In the genomic region with DNA sequence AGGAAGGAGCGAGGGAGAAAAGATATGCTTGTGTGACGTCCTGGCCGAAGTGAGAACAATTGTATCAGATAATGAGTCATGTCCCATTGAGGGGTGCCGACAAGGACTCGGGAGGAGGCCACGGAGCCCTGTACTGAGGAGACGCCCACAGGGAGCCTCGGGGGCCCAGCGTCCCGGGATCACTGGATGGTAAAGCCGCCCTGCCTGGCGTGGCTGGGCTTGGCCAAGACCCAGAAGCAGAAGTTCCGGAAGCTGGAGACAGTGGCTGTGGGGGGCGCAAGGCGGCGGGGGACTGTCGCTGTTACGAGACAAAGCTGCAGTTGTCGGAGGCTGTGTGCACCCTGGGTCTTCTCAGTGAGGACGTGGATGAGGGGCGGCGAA, we compare ENCODE assay signal across 15 cellular contexts. TPM values are rescaled to one million over a fixed set of nuclear protein-coding genes. Genes with fewer than 3 reads are reported as not detected.
DNase-seq lines count a peak whose midpoint lies in the region; ATAC-seq and TF ChIP-seq lines count a peak whose summit lies in the region.
"Had no signal": no experiment of that assay in that cellular context is flagged by ENCODE, and none has a peak within 500 bp of the region (broad histone marks: within the 10 kb centered on the region; RNA-seq: fewer than 3 reads in every experiment).

No MANE protein-coding gene starts in this region.

- TF ChIP-seq CTCF in lower lobe of right lung (IDR thresholded peaks at IDR 0.05) (no peak), WERI-Rb-1 (IDR thresholded peaks at IDR 0.05; ENCODE audit: low read depth, low read length) (no peak), HFFc6 (IDR thresholded peaks at IDR 0.05) (no peak)

- peak; percentile 65 for ATAC-seq in esophagus mucosa
- ATAC-seq in lower lobe of right lung = peak; percentile 37 to 52
- ATAC-seq: activated CD4-positive, alpha-beta T cell treated with anti-CD3 and anti-CD28 coated beads for 36 hours; T-cell had no signal

- H3K27ac ChIP-seq in lower lobe of right lung (no peak overlapping the region), temporal lobe (ENCODE audit: low read depth, low read length) (peak overlapping the region; percentile 17), WERI-Rb-1 (no peak overlapping the region)
- H3K27ac ChIP-seq: HL-60 had no signal

- H3K4me3 ChIP-seq in lower lobe of right lung (no peak overlapping the region), WERI-Rb-1 (ENCODE audit: low read depth, low read length) (no peak overlapping the region)
- H3K4me3 ChIP-seq: MG63 had no signal

- no peaks in the 10 kb centered on the region for H3K36me3 Mint-ChIP-seq in HFFc6 (ENCODE audit: low read depth)
- H3K36me3 Mint-ChIP-seq in activated naive CD4-positive, alpha-beta T cell treated with anti-CD3 and anti-CD28 coated beads, Interleukin-2, amount 10 ng/mL, durations not matched to agents 7 days and 5 days = no peaks in the 10 kb centered on the region
- H3K36me3 Mint-ChIP-seq: CD14-positive monocyte had no signal

- H3K9me3 Mint-ChIP-seq in HFFc6 = no peaks in the 10 kb centered on the region
- peaks cover 4% of the 10 kb centered on the region for H3K9me3 Mint-ChIP-seq in activated naive CD4-positive, alpha-beta T cell treated with anti-CD3 and anti-CD28 coated beads, Interleukin-2, amount 10 ng/mL, durations not matched to agents 7 days and 5 days
- H3K9me3 Mint-ChIP-seq: T-cell had no signal

- H3K27me3 Mint-ChIP-seq in HFFc6 (ENCODE audit: insufficient read depth) = peaks cover 42% of the 10 kb centered on the region
- H3K27me3 Mint-ChIP-seq in activated naive CD4-positive, alpha-beta T cell treated with anti-CD3 and anti-CD28 coated beads, Interleukin-2, amount 10 ng/mL, durations not matched to agents 7 days and 5 days = no peaks in the 10 kb centered on the region
- H3K27me3 Mint-ChIP-seq: activated CD4-positive, alpha-beta T cell treated with anti-CD3 and anti-CD28 coated beads for 36 hours; T-cell had no signal

- H3K4me3 Mint-ChIP-seq in HFFc6 = no peak overlapping the region
- no peak overlapping the region for H3K4me3 Mint-ChIP-seq in activated naive CD4-positive, alpha-beta T cell treated with anti-CD3 and anti-CD28 coated beads, Interleukin-2, amount 10 ng/mL, durations not matched to agents 7 days and 5 days
- H3K4me3 Mint-ChIP-seq: activated CD4-positive, alpha-beta T cell treated with anti-CD3 and anti-CD28 coated beads for 36 hours; CD14-positive monocyte; T-cell had no signal

- H3K4me1 Mint-ChIP-seq in HFFc6 (ENCODE audit: low read depth) = no peaks in the 10 kb centered on the region
- no peaks in the 10 kb centered on the region for H3K4me1 Mint-ChIP-seq in activated naive CD4-positive, alpha-beta T cell treated with anti-CD3 and anti-CD28 coated beads, Interleukin-2, amount 10 ng/mL, durations not matched to agents 7 days and 5 days
- H3K4me1 Mint-ChIP-seq: activated CD4-positive, alpha-beta T cell treated with anti-CD3 and anti-CD28 coated beads for 36 hours; CD14-positive monocyte had no signal

- CTCF ChIA-PET in activated naive CD4-positive, alpha-beta T cell treated with anti-CD3 and anti-CD28 coated beads, Interleukin-2, amount 10 ng/mL, durations not matched to agents 7 days and 5 days (lab: Charles Lee) = no interaction called here

- no peak overlapping the region for H3K27ac Mint-ChIP-seq in HFFc6
- no peak overlapping the region for H3K27ac Mint-ChIP-seq in activated naive CD4-positive, alpha-beta T cell treated with anti-CD3 and anti-CD28 coated beads, Interleukin-2, amount 10 ng/mL, durations not matched to agents 7 days and 5 days
- H3K27ac Mint-ChIP-seq: activated CD4-positive, alpha-beta T cell treated with anti-CD3 and anti-CD28 coated beads for 36 hours; CD14-positive monocyte; T-cell had no signal

- DNase-seq in SW480 (ENCODE audit: low spot score) = peak; percentile 20
- DNase-seq in lower lobe of right lung = no peak
- DNase-seq in WERI-Rb-1 = no peak
- DNase-seq in HFFc6 = no peak
- no peak for DNase-seq in activated naive CD4-positive, alpha-beta T cell treated with anti-CD3 and anti-CD28 coated beads, Interleukin-2, amount 10 ng/mL, durations not matched to agents 7 days and 5 days
- DNase-seq: activated CD4-positive, alpha-beta T cell treated with anti-CD3 and anti-CD28 coated beads for 36 hours; amniotic stem cell; MG63; NCI-H226; OCI-M1; T-cell had no signal

- H3K36me3 ChIP-seq in lower lobe of right lung (no peaks in the 10 kb centered on the region), WERI-Rb-1 (peaks cover 44% of the 10 kb centered on the region)
- H3K36me3 ChIP-seq: MG63 had no signal

- H3K27me3 ChIP-seq in lower lobe of right lung (ENCODE audit: low read depth) (no peaks in the 10 kb centered on the region), WERI-Rb-1 (ENCODE audit: insufficient read depth, low read depth, severe bottlenecking) (no peaks in the 10 kb centered on the region)

- H3K4me1 ChIP-seq in lower lobe of right lung = no peaks in the 10 kb centered on the region

- H3K9me3 ChIP-seq in lower lobe of right lung (no peaks in the 10 kb centered on the region), WERI-Rb-1 (ENCODE audit: severe bottlenecking) (no peaks in the 10 kb centered on the region)
- H3K9me3 ChIP-seq: MG63 had no signal

- intact Hi-C loops in lower lobe of right lung (cut with DNase I) = no loop called here

RNA-seq across cellular contexts. Expression of gene MCF2L, which starts 54.2 kb away (rescaled TPM):
- total RNA-seq in esophagus mucosa = 9.7 TPM
- 42.4 TPM for total RNA-seq in lower lobe of right lung
- total RNA-seq in temporal lobe = 120 TPM
- total RNA-seq in HFFc6 (2021; fragmentation: NEBNext Ultra II Directional; extraction: Animal tissue kit (Norgen Biotek cat#: 25700)) = not detected
